Comparison of ENCODE assay signal across 1 cellular context in the genomic region with DNA sequence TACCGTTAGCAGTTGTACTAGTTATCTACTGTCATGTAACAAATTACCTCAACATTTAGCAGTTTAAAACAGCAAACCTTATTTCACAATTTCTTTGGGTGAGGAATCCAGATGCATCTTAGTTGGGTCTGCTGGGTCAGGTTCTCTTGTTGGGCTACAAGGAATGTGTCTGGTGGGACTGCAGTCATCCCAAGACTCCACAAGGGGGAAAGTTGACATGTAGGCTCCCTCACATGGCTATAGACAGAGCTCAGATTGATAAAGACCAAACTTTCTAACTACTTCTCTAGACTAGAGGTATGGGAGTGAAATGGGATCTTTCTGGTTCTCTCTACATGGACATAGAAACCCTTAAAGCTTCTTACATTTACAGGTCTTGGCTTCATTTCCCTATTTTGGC.
TF ChIP-seq lines count a peak whose summit lies in the region.

No MANE protein-coding gene starts in this region.

TF ChIP-seq in HepG2, 621 proteins besides CTCF, POLR2A, EP300 and RAD21 (continued from another document):
- TF ChIP-seq ZNF142 (CRISPR knock-in tag; IDR thresholded peaks at IDR 0.05): no peak
- no peak for TF ChIP-seq KLF12 (CRISPR knock-in tag; IDR thresholded peaks at IDR 0.05; ENCODE audit: borderline replicate concordance)
- TF ChIP-seq ZNF546 (CRISPR knock-in tag; conservative IDR thresholded peaks at IDR 0.05): no peak
- TF ChIP-seq ZNF883 (CRISPR knock-in tag; IDR thresholded peaks at IDR 0.05; ENCODE audit: not compliant biosample characterization): no peak
- TF ChIP-seq RFX3 (CRISPR knock-in tag; IDR thresholded peaks at IDR 0.05): no peak
- TF ChIP-seq HDAC2 (CRISPR knock-in tag; IDR thresholded peaks at IDR 0.05): no peak
- TF ChIP-seq ZNF780A (CRISPR knock-in tag; IDR thresholded peaks at IDR 0.05): no peak
- TF ChIP-seq RBFOX2 (IDR thresholded peaks at IDR 0.05; ENCODE audit: low read depth, low read length): no peak
- no peak for TF ChIP-seq U2AF2 (IDR thresholded peaks at IDR 0.05; ENCODE audit: low read depth, low read length)
- TF ChIP-seq ZFAT (CRISPR knock-in tag; conservative IDR thresholded peaks at IDR 0.05): no peak
- no peak for TF ChIP-seq U2AF1 (optimal IDR thresholded peaks at IDR 0.05; ENCODE audit: low read depth, low read length)
- no peak for TF ChIP-seq FOSL2 (CRISPR knock-in tag; IDR thresholded peaks at IDR 0.05)
- no peak for TF ChIP-seq KDM1A (CRISPR knock-in tag; IDR thresholded peaks at IDR 0.05)
- TF ChIP-seq, protein P1, sequence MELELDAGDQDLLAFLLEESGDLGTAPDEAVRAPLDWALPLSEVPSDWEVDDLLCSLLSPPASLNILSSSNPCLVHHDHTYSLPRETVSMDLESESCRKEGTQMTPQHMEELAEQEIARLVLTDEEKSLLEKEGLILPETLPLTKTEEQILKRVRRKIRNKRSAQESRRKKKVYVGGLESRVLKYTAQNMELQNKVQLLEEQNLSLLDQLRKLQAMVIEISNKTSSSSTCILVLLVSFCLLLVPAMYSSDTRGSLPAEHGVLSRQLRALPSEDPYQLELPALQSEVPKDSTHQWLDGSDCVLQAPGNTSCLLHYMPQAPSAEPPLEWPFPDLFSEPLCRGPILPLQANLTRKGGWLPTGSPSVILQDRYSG (CRISPR knock-in tag; IDR thresholded peaks at IDR 0.05): no peak
- TF ChIP-seq ATF3 (CRISPR knock-in tag; IDR thresholded peaks at IDR 0.05): no peak
- TF ChIP-seq, protein P2, sequence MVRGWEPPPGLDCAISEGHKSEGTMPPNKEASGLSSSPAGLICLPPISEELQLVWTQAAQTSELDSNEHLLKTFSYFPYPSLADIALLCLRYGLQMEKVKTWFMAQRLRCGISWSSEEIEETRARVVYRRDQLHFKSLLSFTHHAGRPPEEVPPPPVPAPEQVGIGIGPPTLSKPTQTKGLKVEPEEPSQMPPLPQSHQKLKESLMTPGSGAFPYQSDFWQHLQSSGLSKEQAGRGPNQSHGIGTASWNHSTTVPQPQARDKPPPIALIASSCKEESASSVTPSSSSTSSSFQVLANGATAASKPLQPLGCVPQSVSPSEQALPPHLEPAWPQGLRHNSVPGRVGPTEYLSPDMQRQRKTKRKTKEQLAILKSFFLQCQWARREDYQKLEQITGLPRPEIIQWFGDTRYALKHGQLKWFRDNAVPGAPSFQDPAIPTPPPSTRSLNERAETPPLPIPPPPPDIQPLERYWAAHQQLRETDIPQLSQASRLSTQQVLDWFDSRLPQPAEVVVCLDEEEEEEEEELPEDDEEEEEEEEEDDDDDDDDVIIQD (CRISPR knock-in tag; IDR thresholded peaks at IDR 0.05; ENCODE audit: low read depth): no peak
- no peak for TF ChIP-seq ZFP82 (CRISPR knock-in tag; IDR thresholded peaks at IDR 0.05; ENCODE audit: borderline replicate concordance)
